In genomic region chr12:12718853-12719252, GRCh38 we compare ENCODE assay signal across 8 cellular contexts. TPM values are rescaled to one million over a fixed set of nuclear protein-coding genes. Genes with fewer than 3 reads are reported as not detected.
DNase-seq lines count a peak whose midpoint lies in the region; ATAC-seq and TF ChIP-seq lines count a peak whose summit lies in the region.

No MANE protein-coding gene starts in this region.

- H3K4me3 ChIP-seq in BE2C (ENCODE audit: low read depth, low read length) (peak overlapping the region; percentile 92), HAP-1 (peak overlapping the region; percentile 92), fibroblast of villous mesenchyme (ENCODE audit: low read depth, low read length) (peak overlapping the region; percentile 94), sigmoid colon (peak overlapping the region; percentile 77 to 94 (median 88))

- intact Hi-C loops in activated B cell treated with CpG ODN at 0.5 μM for 24 hours (cut with micrococcal nuclease) = loop anchor here (5.0 kb wide), 4 partner anchors 72 to 1648 kb away; partner anchors contain the start of genes ATF7IP and SMIM10L1
- intact Hi-C loops in sigmoid colon (cut with DNase I) = loop anchor here (5.0 to 10.0 kb wide), 5 partner anchors 107 to 1164 kb away; partner anchors contain the start of genes BORCS5, CREBL2, DUSP16 and ETV6

- CTCF ChIA-PET in activated B cell treated with CpG ODN at 0.5 μM for 24 hours (lab: Charles Lee) = interaction anchor here (0.6 to 2.4 kb wide), 2 partner anchors 18 to 362 kb away, joined by 3 to 18 read pairs; partner anchors contain the start of gene BORCS5

- POLR2A ChIA-PET in activated B cell treated with CpG ODN at 0.5 μM for 24 hours (lab: Charles Lee) = interaction anchor here (0.6 to 15.4 kb wide), 8 partner anchors 6 to 708 kb away, joined by 3 to 389 read pairs (median 23); partner anchors contain the start of genes BORCS5 and GPR19

- in situ Hi-C loops in HAP-1 (cut with MboI; ENCODE audit: low sequenced_read_pairs) = loop anchor here (25.0 kb wide), 1 partner anchor 1132 kb away; no protein-coding TSS in a partner anchor

- H3K9me3 ChIP-seq in BE2C = no peaks in the 10 kb centered on the region
- H3K9me3 ChIP-seq in HAP-1 = no peaks in the 10 kb centered on the region
- no peaks in the 10 kb centered on the region for H3K9me3 ChIP-seq in sigmoid colon

- peak overlapping the region; percentile 98 to 100 (median 99) for H3K27ac ChIP-seq in sigmoid colon

- peaks cover 52% of the 10 kb centered on the region for H3K36me3 Mint-ChIP-seq in activated B cell treated with CpG ODN at 0.5 μM for 24 hours (ENCODE audit: low read depth)

- 0% methylated on average over 14 of the region's 14 CpGs for WGBS in sigmoid colon, 2 donors

- peaks cover 69% of the 10 kb centered on the region for H3K4me1 Mint-ChIP-seq in activated B cell treated with CpG ODN at 0.5 μM for 24 hours

- H3K4me1 ChIP-seq in BE2C = peaks cover 10% of the 10 kb centered on the region; the same call in 1 of the 2 replicates
- peaks cover 46% of the 10 kb centered on the region for H3K4me1 ChIP-seq in HAP-1
- peaks cover 0 to 70% (median 62%) of the 10 kb centered on the region in 4 donors for H3K4me1 ChIP-seq in sigmoid colon

- DNase-seq in BE2C = peak; percentile 24
- DNase-seq in HAP-1 (ENCODE audit: low spot score in 2 of 2) = peak; percentile 40 to 42
- no peak for DNase-seq in activated B cell treated with CpG ODN at 0.5 μM for 24 hours
- DNase-seq in fibroblast of villous mesenchyme (ENCODE audit: low read depth) = peak; percentile 74
- no peak for DNase-seq in sigmoid colon

- no peaks in the 10 kb centered on the region for H3K27me3 ChIP-seq in BE2C
- no peaks in the 10 kb centered on the region for H3K27me3 ChIP-seq in HAP-1 (ENCODE audit: low read depth)
- H3K27me3 ChIP-seq in sigmoid colon = no peaks in the 10 kb centered on the region

- H3K36me3 ChIP-seq in BE2C (peaks cover 40% of the 10 kb centered on the region), HAP-1 (replicated peaks) (peaks cover 48% of the 10 kb centered on the region), sigmoid colon (peaks cover 0 to 36% (median 2%) of the 10 kb centered on the region in 4 donors)

- ATAC-seq in activated B cell treated with CpG ODN at 0.5 μM for 24 hours (ENCODE audit: low read depth) = no peak
- ATAC-seq in GM19463 (IDR thresholded peaks at IDR 0.05; ENCODE audit: unreplicated experiment) = no peak
- ATAC-seq in HG02870 (IDR thresholded peaks at IDR 0.05; ENCODE audit: unreplicated experiment) = no peak
- ATAC-seq in GM21737 (IDR thresholded peaks at IDR 0.05; ENCODE audit: unreplicated experiment) = no peak

- peak overlapping the region; percentile 97 for H3K27ac Mint-ChIP-seq in activated B cell treated with CpG ODN at 0.5 μM for 24 hours

- no peak for TF ChIP-seq POLR2A in sigmoid colon (IDR thresholded peaks at IDR 0.05)

- no peaks in the 10 kb centered on the region for H3K9me3 Mint-ChIP-seq in activated B cell treated with CpG ODN at 0.5 μM for 24 hours

- H3K4me3 Mint-ChIP-seq in activated B cell treated with CpG ODN at 0.5 μM for 24 hours = peak overlapping the region; percentile 98

- TF ChIP-seq EP300 in sigmoid colon (IDR thresholded peaks at IDR 0.05) = no peak

- no peak for TF ChIP-seq CTCF in BE2C (IDR thresholded peaks at IDR 0.05; ENCODE audit: low read depth, low read length)
- no peak for TF ChIP-seq CTCF in activated B cell treated with CpG ODN at 0.5 μM for 24 hours (IDR thresholded peaks at IDR 0.05)
- no peak for TF ChIP-seq CTCF in fibroblast of villous mesenchyme (IDR thresholded peaks at IDR 0.05; ENCODE audit: insufficient read depth, low read depth, low read length)
- TF ChIP-seq CTCF in sigmoid colon (IDR thresholded peaks at IDR 0.05) = no peak

- no peaks in the 10 kb centered on the region for H3K27me3 Mint-ChIP-seq in activated B cell treated with CpG ODN at 0.5 μM for 24 hours

RNA-seq across cellular contexts. Expression of gene CDKN1B, which starts 1.7 kb away (rescaled TPM):
- 105 TPM for polyA plus RNA-seq in BE2C (2012; ENCODE audit: insufficient read depth, insufficient read length, low read depth)
- total RNA-seq in activated B cell treated with CpG ODN at 0.5 μM for 24 hours = 56.6 and 59.0 TPM in 2 replicates
- total RNA-seq in fibroblast of villous mesenchyme = 53.1 and 56.6 TPM in 2 replicates
- total RNA-seq in sigmoid colon = 100 to 1,000 TPM in 1 of 4 donors, 10 to 100 TPM in 3; 52.5 to 106 (median 81.3) TPM
- 10 to 100 TPM; 36.8 to 47.1 (median 43.8) TPM for polyA plus RNA-seq in sigmoid colon

RNA-seq across cellular contexts. Expression of gene GPR19, which starts 22.9 kb away (rescaled TPM):
- 5.6 TPM for polyA plus RNA-seq in BE2C (2012; ENCODE audit: insufficient read depth, insufficient read length, low read depth)
- total RNA-seq in activated B cell treated with CpG ODN at 0.5 μM for 24 hours (0.39 TPM in 1 of 2 replicates, not detected in the other), fibroblast of villous mesenchyme (under 0.01 and 0.32 TPM in 2 replicates), sigmoid colon (under 1 TPM in 1 of 4 donors, not detected in 3; 0.36 TPM)
- under 1 TPM in 1 of 3 donors, not detected in 2; 0.98 TPM for polyA plus RNA-seq in sigmoid colon

Comparison
In these comparisons a context has a peak if more than half of its experiments do, and no peak if none do; other contexts are left out.
1. DNase-seq: peak in BE2C (single experiment), HAP-1 (2 of 2) and fibroblast of villous mesenchyme (single experiment); none in activated B cell treated with CpG ODN at 0.5 μM for 24 hours (single experiment) and sigmoid colon (single experiment).
2. Peak in every context shown above with its lines, with median percentiles within 50 percentile points of each other: H3K4me3 ChIP-seq.